In the genomic region with DNA sequence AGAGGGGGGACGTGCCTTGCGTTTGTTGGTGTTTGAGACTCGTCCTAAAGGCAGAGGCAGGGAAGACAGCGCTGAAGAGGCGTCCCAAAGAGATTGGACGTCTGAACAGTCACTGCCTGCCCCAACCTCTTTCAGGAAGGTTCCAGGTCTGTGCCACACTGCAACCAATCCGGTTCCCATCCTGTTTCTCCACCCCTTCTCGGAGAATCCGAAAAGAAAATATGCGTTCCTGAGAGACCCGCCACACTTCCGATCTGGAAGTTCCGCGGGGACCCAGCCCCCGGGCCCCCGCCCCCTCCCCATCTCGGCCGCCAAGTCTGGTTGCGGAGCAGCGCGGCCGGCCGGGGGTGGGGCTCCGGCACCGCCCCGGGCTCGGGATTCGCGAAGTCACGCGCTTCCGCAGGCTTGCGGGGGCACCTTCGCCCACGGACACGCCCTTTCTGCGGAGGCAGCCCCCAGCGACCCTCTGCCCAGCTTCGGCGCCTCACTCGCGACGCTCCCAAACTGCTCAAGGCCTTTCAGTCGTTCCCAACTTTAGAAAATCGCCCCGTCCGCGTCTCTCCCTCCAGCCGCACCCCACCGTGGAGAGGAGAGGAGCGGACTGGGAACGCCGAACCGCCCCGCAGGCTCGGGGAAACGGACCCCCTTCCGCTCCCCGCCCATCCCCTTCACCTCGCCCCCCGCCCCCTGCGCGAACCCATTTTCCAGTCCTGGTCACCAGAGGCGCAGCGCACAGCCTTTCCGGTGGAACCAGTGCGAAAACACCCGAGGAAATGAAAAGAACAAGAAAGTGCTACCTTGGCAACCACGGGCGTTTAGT, we compare ENCODE assay signal across 8 cellular contexts.
DNase-seq lines count a peak whose midpoint lies in the region; ATAC-seq and TF ChIP-seq lines count a peak whose summit lies in the region.

No MANE protein-coding gene starts in this region.

- POLR2A ChIA-PET in WTC11 (lab: Charles Lee) = interaction anchor here (1.1 kb wide), 1 partner anchor 8 kb away, joined by 3 read pairs; no protein-coding TSS in a partner anchor

- peak overlapping the region; percentile 75 for H3K4me3 Mint-ChIP-seq in WTC11
- peak overlapping the region; percentile 88 for H3K4me3 Mint-ChIP-seq in osteocyte (ENCODE audit: unreplicated experiment)

- ATAC-seq in GM19395 (IDR thresholded peaks at IDR 0.05; ENCODE audit: unreplicated experiment) (peak; percentile 37), WTC11 (peak; percentile 58), HG02588 (IDR thresholded peaks at IDR 0.05; ENCODE audit: unreplicated experiment) (no peak)

- CTCF ChIA-PET in WTC11 (lab: Charles Lee) = interaction anchor here (0.9 kb wide), 1 partner anchor 423 kb away, joined by 3 read pairs; no protein-coding TSS in a partner anchor

- peak overlapping the region; percentile 66 for H3K4me3 ChIP-seq in fibroblast of villous mesenchyme (ENCODE audit: low read depth, low read length)

- TF ChIP-seq CTCF in WTC11 (IDR thresholded peaks at IDR 0.05) = no peak
- no peak for TF ChIP-seq CTCF in fibroblast of villous mesenchyme (IDR thresholded peaks at IDR 0.05; ENCODE audit: insufficient read depth, low read depth, low read length)
- TF ChIP-seq CTCF in osteocyte (IDR thresholded peaks at IDR 0.05) = no peak

- H3K27me3 Mint-ChIP-seq in WTC11 (ENCODE audit: low read depth) = peaks cover 81% of the 10 kb centered on the region
- peaks cover 4% of the 10 kb centered on the region for H3K27me3 Mint-ChIP-seq in osteocyte (ENCODE audit: unreplicated experiment)

- no peaks in the 10 kb centered on the region for H3K9me3 Mint-ChIP-seq in WTC11
- no peaks in the 10 kb centered on the region for H3K9me3 Mint-ChIP-seq in osteocyte (ENCODE audit: unreplicated experiment)

- no peak overlapping the region for H3K27ac Mint-ChIP-seq in WTC11
- peak overlapping the region; percentile 88 for H3K27ac Mint-ChIP-seq in osteocyte (ENCODE audit: unreplicated experiment)

- H3K4me1 Mint-ChIP-seq in WTC11 (peaks cover 33% of the 10 kb centered on the region), osteocyte (ENCODE audit: unreplicated experiment) (peaks cover 50% of the 10 kb centered on the region)

- H3K36me3 Mint-ChIP-seq in WTC11 (no peaks in the 10 kb centered on the region), osteocyte (ENCODE audit: unreplicated experiment) (no peaks in the 10 kb centered on the region)

- DNase-seq in WTC11 (ENCODE audit: low spot score) (no peak), fibroblast of villous mesenchyme (ENCODE audit: low read depth) (peak; percentile 16), osteocyte (ENCODE audit: extremely low spot score, unreplicated experiment) (peak; percentile 84), cerebellum (ENCODE audit: low spot score) (no peak), NCI-H2081 treated with DMSO at 0.1 percent for 48 hours (lab: John Stamatoyannopoulos, UW) (no peak), NOMO-1 (lab: John Stamatoyannopoulos, UW; ENCODE audit: unreplicated experiment in 2 of 2) (no peak)

TF ChIP-seq in WTC11, 78 proteins besides CTCF, POLR2A, EP300 and RAD21:
- TF ChIP-seq GTF2I (CRISPR knock-in tag; conservative IDR thresholded peaks at IDR 0.05) (no peak), SP1 (CRISPR knock-in tag; conservative IDR thresholded peaks at IDR 0.05) (no peak), SOX15 (CRISPR knock-in tag; IDR thresholded peaks at IDR 0.05) (no peak), JUN (CRISPR knock-in tag; IDR thresholded peaks at IDR 0.05) (no peak), ZBTB21 (CRISPR knock-in tag; IDR thresholded peaks at IDR 0.05; ENCODE audit: borderline replicate concordance) (no peak), OVOL2 (CRISPR knock-in tag; IDR thresholded peaks at IDR 0.05; ENCODE audit: borderline replicate concordance) (no peak)
- TF ChIP-seq, protein P1, sequence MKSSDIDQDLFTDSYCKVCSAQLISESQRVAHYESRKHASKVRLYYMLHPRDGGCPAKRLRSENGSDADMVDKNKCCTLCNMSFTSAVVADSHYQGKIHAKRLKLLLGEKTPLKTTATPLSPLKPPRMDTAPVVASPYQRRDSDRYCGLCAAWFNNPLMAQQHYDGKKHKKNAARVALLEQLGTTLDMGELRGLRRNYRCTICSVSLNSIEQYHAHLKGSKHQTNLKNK (CRISPR knock-in tag; IDR thresholded peaks at IDR 0.05) = no peak
- TF ChIP-seq, protein P2, sequence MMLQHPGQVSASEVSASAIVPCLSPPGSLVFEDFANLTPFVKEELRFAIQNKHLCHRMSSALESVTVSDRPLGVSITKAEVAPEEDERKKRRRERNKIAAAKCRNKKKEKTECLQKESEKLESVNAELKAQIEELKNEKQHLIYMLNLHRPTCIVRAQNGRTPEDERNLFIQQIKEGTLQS (CRISPR knock-in tag; conservative IDR thresholded peaks at IDR 0.05) = no peak
- TF ChIP-seq, protein P3, sequence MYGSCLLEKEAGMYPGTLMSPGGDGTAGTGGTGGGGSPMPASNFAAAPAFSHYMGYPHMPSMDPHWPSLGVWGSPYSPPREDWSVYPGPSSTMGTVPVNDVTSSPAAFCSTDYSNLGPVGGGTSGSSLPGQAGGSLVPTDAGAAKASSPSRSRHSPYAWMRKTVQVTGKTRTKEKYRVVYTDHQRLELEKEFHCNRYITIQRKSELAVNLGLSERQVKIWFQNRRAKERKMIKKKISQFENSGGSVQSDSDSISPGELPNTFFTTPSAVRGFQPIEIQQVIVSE (CRISPR knock-in tag; IDR thresholded peaks at IDR 0.05; ENCODE audit: borderline replicate concordance) = no peak

Comparison
In these comparisons a context has a peak if more than half of its experiments do, and no peak if none do; other contexts are left out.
1. DNase-seq: peak in fibroblast of villous mesenchyme (single experiment) and osteocyte (single experiment); none in WTC11 (single experiment), cerebellum (single experiment), NCI-H2081 treated with DMSO at 0.1 percent for 48 hours (single experiment) and NOMO-1 (0 of 2).